ENCODE assay signal across 8 cellular contexts in the genomic region with DNA sequence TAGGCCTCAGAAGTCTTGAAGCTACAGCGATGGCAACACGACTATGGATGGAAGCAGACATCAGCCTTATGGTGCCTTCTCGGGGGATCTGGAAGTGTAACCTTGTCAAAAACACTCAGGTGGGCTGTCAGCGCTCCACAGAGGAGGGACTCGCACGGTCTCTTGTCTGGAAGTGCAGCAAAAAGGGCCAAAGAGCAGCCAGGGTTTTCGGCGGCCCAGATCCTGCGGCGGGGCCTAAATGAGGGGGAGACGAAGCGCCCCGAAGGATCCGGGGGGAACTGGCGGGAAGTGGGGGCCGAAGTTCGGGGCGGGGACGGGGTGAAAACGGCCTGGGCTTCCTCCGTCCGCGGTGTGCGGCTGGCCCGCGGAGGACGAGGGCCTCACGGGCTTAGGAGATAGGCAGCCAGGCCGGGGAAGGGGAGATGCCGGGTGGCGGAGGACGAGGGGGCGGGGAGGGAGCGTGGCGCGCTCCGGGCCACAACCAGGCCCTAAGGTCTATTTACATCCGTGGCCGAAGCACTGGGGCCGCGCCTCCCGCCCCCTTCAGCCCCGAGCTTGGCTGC. TPM values are rescaled to one million over a fixed set of nuclear protein-coding genes. Genes with fewer than 3 reads are reported as not detected.
DNase-seq lines count a peak whose midpoint lies in the region; ATAC-seq, FAIRE-seq and TF ChIP-seq lines count a peak whose summit lies in the region.

No MANE protein-coding gene starts in this region.

- peaks cover 7% of the 10 kb centered on the region for H4K20me1 ChIP-seq in KMS-11 (ENCODE audit: insufficient read depth)

- intact Hi-C loops in natural killer cell (cut with micrococcal nuclease): loop anchor here (5.0 kb wide), 1 partner anchor 75 kb away; a partner anchor contains a TSS

- no peaks in the 10 kb centered on the region for H3K36me3 Mint-ChIP-seq in natural killer cell

- H2AFZ ChIP-seq in KMS-11 (ENCODE audit: low read depth): peak overlapping the region; percentile 73

- peak overlapping the region; percentile 99 for H3K4me3 Mint-ChIP-seq in natural killer cell

- FAIRE-seq in RCC 7860 (lab: Jason Lieb, UNC): no peak

- TF ChIP-seq CTCF in KMS-11 (conservative IDR thresholded peaks at IDR 0.05; ENCODE audit: low read depth, low read length): no peak
- TF ChIP-seq CTCF in coronary artery (IDR thresholded peaks at IDR 0.05): no peak
- no peak for TF ChIP-seq CTCF in natural killer cell (IDR thresholded peaks at IDR 0.05)

- H3K36me3 ChIP-seq in KMS-11 (ENCODE audit: insufficient read depth): no peaks in the 10 kb centered on the region

- H3K27ac ChIP-seq in KMS-11: peak overlapping the region; percentile 74
- H3K27ac ChIP-seq in coronary artery: peak overlapping the region; percentile 90 to 94

- H3K4me2 ChIP-seq in KMS-11: peak overlapping the region; percentile 93

- H3K27ac Mint-ChIP-seq in natural killer cell: peak overlapping the region; percentile 92 to 98

- DNase-seq in coronary artery (ENCODE audit: low spot score) (no peak), natural killer cell (no peak), DMS79 (lab: John Stamatoyannopoulos, UW) (no peak), RCC 7860 (ENCODE audit: low spot score) (no peak), HCEC 1CT (no peak), HuH-7.5 (ENCODE audit: low spot score) (no peak)

- peaks cover 70% of the 10 kb centered on the region for H3K79me2 ChIP-seq in KMS-11 (ENCODE audit: insufficient read depth, low read depth)

- H3K9ac ChIP-seq in KMS-11: peak overlapping the region; percentile 91

- H3K9me3 Mint-ChIP-seq in natural killer cell: no peaks in the 10 kb centered on the region

- H3K27me3 Mint-ChIP-seq in natural killer cell (ENCODE audit: low read depth in 2 of 2): no peaks in the 10 kb centered on the region

- no peaks in the 10 kb centered on the region for H3K27me3 ChIP-seq in KMS-11 (ENCODE audit: insufficient read depth, low read depth)

- ATAC-seq in GM19438 (IDR thresholded peaks at IDR 0.05; ENCODE audit: low read depth, unreplicated experiment) (peak; percentile 11), natural killer cell (peak in 2 of 3 donors; percentile 1 to 5)

- H3K4me3 ChIP-seq in KMS-11 (IDR thresholded peaks at IDR 0.05; ENCODE audit: insufficient read depth, low read depth, low read length) (no peak overlapping the region), coronary artery (peak overlapping the region; percentile 90)

- peaks cover 32% of the 10 kb centered on the region for H3K4me1 ChIP-seq in KMS-11 (ENCODE audit: low read depth, poor library complexity, severe bottlenecking)

- peaks cover 52 to 55% of the 10 kb centered on the region in 2 donors for H3K4me1 Mint-ChIP-seq in natural killer cell

RNA-seq across cellular contexts. Expression of a gene that starts 0.6 kb away (rescaled TPM):
- 10 to 100 TPM; 73.9 to 95.2 (median 89.7) TPM for total RNA-seq in natural killer cell
